Comparison of ENCODE assay signal across 7 cellular contexts in genomic region chr19:43826787-43827754, GRCh38.
DNase-seq lines count a peak whose midpoint lies in the region; ATAC-seq lines count a peak whose summit lies in the region.

TSS of gene ZNF283 (plus strand) at chr19:43827321. CDS start at chr19:43833505, 6,184 bp downstream.

- ATAC-seq in GM18498 (IDR thresholded peaks at IDR 0.05; ENCODE audit: unreplicated experiment) (peak; percentile 80), HG03039 (IDR thresholded peaks at IDR 0.05; ENCODE audit: unreplicated experiment) (peak; percentile 88)

- peak; percentile 84 for DNase-seq in NCI-H2227 treated with DMSO at 0.1 percent for 48 hours (lab: John Stamatoyannopoulos, UW)
- DNase-seq in activated CD4-positive, CD25-positive, alpha-beta regulatory T cell (lab: John Stamatoyannopoulos, UW): peak; percentile 52 to 68 (median 56)
- peak; percentile 76 to 94 for DNase-seq in cerebellar nuclear complex (lab: John Stamatoyannopoulos, UW)
- peak; percentile 97 for DNase-seq in islet precursor cell
- DNase-seq in stimulated activated CD4-positive, alpha-beta T cell treated with anti-CD3 and anti-CD28 coated beads, Interleukin-12 subunit alpha, Interleukin-12 subunit beta, amount 100 ng/mL, for 24 hours (ENCODE audit: low read depth in 2 of 2): peak; percentile 72 to 84

Comparison
In these comparisons a context has a peak if more than half of its experiments do, and no peak if none do; other contexts are left out.
1. Peak in every context shown above with its lines: DNase-seq and ATAC-seq.